8 cellular contexts compared by ENCODE assay signal in the genomic region with DNA sequence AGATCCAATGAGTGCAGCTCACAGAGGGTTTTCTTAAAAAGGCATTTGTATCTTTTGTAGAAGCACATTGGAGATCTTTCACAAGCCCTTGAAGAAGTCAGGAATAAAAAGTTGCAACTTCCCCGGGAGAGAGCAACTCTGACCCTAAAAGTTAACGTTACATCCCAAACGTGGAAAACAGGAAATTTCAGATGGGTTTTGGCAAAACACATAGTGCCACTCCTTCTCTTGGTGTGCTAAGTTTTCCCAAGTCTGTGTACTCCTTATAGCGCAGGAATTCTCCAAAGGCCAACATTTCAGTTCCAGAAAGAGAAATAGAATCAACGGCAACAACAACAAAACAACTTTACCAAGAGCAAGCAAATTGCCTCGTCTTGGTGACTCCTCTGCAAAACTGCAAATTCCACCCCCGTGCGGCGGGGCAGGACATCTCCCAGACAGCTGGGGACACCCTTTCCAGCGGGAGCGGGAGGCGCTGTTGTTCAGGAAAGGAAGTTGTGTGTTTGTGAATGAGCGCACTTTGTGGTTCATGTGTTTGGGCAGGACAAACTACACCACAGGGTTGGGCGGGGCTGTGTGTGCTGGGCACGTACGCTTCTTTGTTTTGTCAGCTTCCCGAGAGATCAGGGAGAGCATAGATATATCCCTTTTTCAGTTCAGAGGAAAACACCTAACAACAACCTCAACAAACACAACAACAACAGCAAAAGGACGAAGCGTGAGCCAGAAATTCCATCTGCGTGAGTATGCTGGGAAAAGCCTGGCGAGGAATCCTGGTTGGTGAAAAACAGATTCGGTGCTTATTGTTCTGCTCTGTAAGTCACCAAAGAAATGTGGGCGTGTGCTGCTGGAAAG.
A peak's percentile ranks its signal among the peaks of the same experiment; 100 is the strongest.
DNase-seq lines count a peak whose midpoint lies in the region; ATAC-seq and TF ChIP-seq lines count a peak whose summit lies in the region.

No MANE protein-coding gene starts in this region.

- no peak for ATAC-seq in HG03460 (IDR thresholded peaks at IDR 0.05; ENCODE audit: unreplicated experiment)
- ATAC-seq in GM19397 (IDR thresholded peaks at IDR 0.05; ENCODE audit: unreplicated experiment), result no peak

- peaks cover 0 to 18% (median 3%) of the 10 kb centered on the region in 4 donors for H3K4me1 ChIP-seq in Peyer's patch
- peaks cover 23% of the 10 kb centered on the region for H3K4me1 ChIP-seq in effector memory CD4-positive, alpha-beta T cell (ENCODE audit: control insufficient read depth, insufficient read depth, low read length, poor library complexity, severe bottlenecking)

- TF ChIP-seq CTCF in Peyer's patch (IDR thresholded peaks at IDR 0.05), result peak in 1 of 6 experiments; percentile 34

- TF ChIP-seq POLR2A in Peyer's patch (IDR thresholded peaks at IDR 0.05), result no peak

- peak overlapping the region in 1 of 4 donors; percentile 3 for H3K4me3 ChIP-seq in Peyer's patch
- peak overlapping the region; percentile 33 for H3K4me3 ChIP-seq in effector memory CD4-positive, alpha-beta T cell (ENCODE audit: insufficient read depth, low read depth, low read length, poor library complexity, severe bottlenecking)

- H3K9me3 ChIP-seq in Peyer's patch, result no peaks in the 10 kb centered on the region
- H3K9me3 ChIP-seq in effector memory CD4-positive, alpha-beta T cell (ENCODE audit: control insufficient read depth, low read length), result no peaks in the 10 kb centered on the region

- DNase-seq in Daoy (ENCODE audit: low read depth) (peak; percentile 89), Peyer's patch (peak in 1 of 3 donors; percentile 74), mucosa of gallbladder (ENCODE audit: low spot score) (peak; percentile 55), NCI-H526 treated with DMSO at 0.1 percent for 48 hours (lab: John Stamatoyannopoulos, UW) (no peak), NCI-H2107 (lab: John Stamatoyannopoulos, UW) (no peak)
- no peak for DNase-seq in effector memory CD4-positive, alpha-beta T cell

- H3K27ac ChIP-seq in Peyer's patch, result peak overlapping the region; percentile 35 to 88 (median 71)
- H3K27ac ChIP-seq in effector memory CD4-positive, alpha-beta T cell (ENCODE audit: insufficient read depth, low read length, poor library complexity, severe bottlenecking), result no peak overlapping the region

- no peaks in the 10 kb centered on the region for H3K27me3 ChIP-seq in Peyer's patch
- no peaks in the 10 kb centered on the region for H3K27me3 ChIP-seq in effector memory CD4-positive, alpha-beta T cell (replicated peaks; ENCODE audit: control insufficient read depth, insufficient read depth, low read length, poor library complexity, severe bottlenecking)

- H3K36me3 ChIP-seq in Peyer's patch, result no peaks in the 10 kb centered on the region
- H3K36me3 ChIP-seq in effector memory CD4-positive, alpha-beta T cell (ENCODE audit: control insufficient read depth, insufficient read depth, low read length), result no peaks in the 10 kb centered on the region

Comparison
In these comparisons a context has a peak if more than half of its experiments do, and no peak if none do; other contexts are left out.
1. DNase-seq: peak in Daoy (single experiment) and mucosa of gallbladder (single experiment); none in effector memory CD4-positive, alpha-beta T cell (0 of 3), NCI-H526 treated with DMSO at 0.1 percent for 48 hours (single experiment) and NCI-H2107 (single experiment).